9 cellular contexts compared by ENCODE assay signal in genomic region chr2:237626813-237627451, GRCh38. TPM values are rescaled to one million over a fixed set of nuclear protein-coding genes. Genes with fewer than 3 reads are reported as not detected.
DNase-seq lines count a peak whose midpoint lies in the region; ATAC-seq and TF ChIP-seq lines count a peak whose summit lies in the region.
"Had no signal": no experiment of that assay in that cellular context is flagged by ENCODE, and none has a peak within 500 bp of the region (broad histone marks: within the 10 kb centered on the region; RNA-seq: fewer than 3 reads in every experiment).

No MANE protein-coding gene starts in this region.

- no peaks in the 10 kb centered on the region for H3K9me3 Mint-ChIP-seq in T-helper 1 cell treated with Interleukin-12 subunit alpha and Interleukin-12 subunit beta and Interleukin-4 antibody, amounts not matched to agents 30 μg/mL and 1 μg/mL, for 36 hours
- no peaks in the 10 kb centered on the region for H3K9me3 Mint-ChIP-seq in chondrocyte (ENCODE audit: low read depth)

- TF ChIP-seq CTCF in chondrocyte (IDR thresholded peaks at IDR 0.05): no peak
- TF ChIP-seq CTCF in right lobe of liver (IDR thresholded peaks at IDR 0.05): no peak
- TF ChIP-seq CTCF in thyroid gland (IDR thresholded peaks at IDR 0.05): no peak

- peak overlapping the region; percentile 43 to 78 (median 62) for H3K4me3 ChIP-seq in right lobe of liver
- peak overlapping the region in 2 of 3 donors; percentile 22 to 59 for H3K4me3 ChIP-seq in thyroid gland (replicated peaks in 1 of 3)

- no peaks in the 10 kb centered on the region for H3K36me3 ChIP-seq in right lobe of liver
- H3K36me3 ChIP-seq in thyroid gland: no peaks in the 10 kb centered on the region

- H3K27ac Mint-ChIP-seq in T-helper 1 cell treated with Interleukin-12 subunit alpha and Interleukin-12 subunit beta and Interleukin-4 antibody, amounts not matched to agents 30 μg/mL and 1 μg/mL, for 36 hours: no peak overlapping the region
- peak overlapping the region; percentile 8 for H3K27ac Mint-ChIP-seq in chondrocyte (ENCODE audit: unreplicated experiment)

- peaks cover 4% of the 10 kb centered on the region for H3K4me1 Mint-ChIP-seq in T-helper 1 cell treated with Interleukin-12 subunit alpha and Interleukin-12 subunit beta and Interleukin-4 antibody, amounts not matched to agents 30 μg/mL and 1 μg/mL, for 36 hours (ENCODE audit: low read depth)
- H3K4me1 Mint-ChIP-seq in chondrocyte (ENCODE audit: low read depth): peaks cover 35% of the 10 kb centered on the region

- H3K4me3 Mint-ChIP-seq in T-helper 1 cell treated with Interleukin-12 subunit alpha and Interleukin-12 subunit beta and Interleukin-4 antibody, amounts not matched to agents 30 μg/mL and 1 μg/mL, for 36 hours: peak overlapping the region; percentile 68
- H3K4me3 Mint-ChIP-seq in chondrocyte (ENCODE audit: unreplicated experiment): peak overlapping the region; percentile 70

- peak overlapping the region in 2 of 3 donors; percentile 50 to 69 for H3K27ac ChIP-seq in right lobe of liver
- peak overlapping the region; percentile 38 to 84 (median 71) for H3K27ac ChIP-seq in thyroid gland

- TF ChIP-seq POLR2A in right lobe of liver (IDR thresholded peaks at IDR 0.05): no peak
- TF ChIP-seq POLR2A in thyroid gland (IDR thresholded peaks at IDR 0.05): no peak

- H3K4me1 ChIP-seq in right lobe of liver: peaks cover 0 to 8% (median 1%) of the 10 kb centered on the region in 4 donors
- peaks cover 26 to 43% of the 10 kb centered on the region in 2 donors for H3K4me1 ChIP-seq in thyroid gland

- DNase-seq in T-helper 1 cell: no peak
- no peak for DNase-seq in chondrocyte (ENCODE audit: low spot score)
- DNase-seq in right lobe of liver: peak; percentile 46 to 75 (median 62)
- peak; percentile 28 to 35 for DNase-seq in thyroid gland
- DNase-seq in NCI-H1105 treated with DMSO at 0.1 percent for 48 hours (lab: John Stamatoyannopoulos, UW): no peak
- DNase-seq in LoVo (ENCODE audit: low spot score): no peak
- no peak for DNase-seq in HK-2 (ENCODE audit: unreplicated experiment)

- H3K9me3 ChIP-seq in right lobe of liver (no peaks in the 10 kb centered on the region), thyroid gland (no peaks in the 10 kb centered on the region)

- intact Hi-C loops in right lobe of liver (cut with DNase I): no loop called here
- intact Hi-C loops in thyroid gland (cut with DNase I): loop anchor here (5.0 kb wide), 1 partner anchor 50 kb away; no protein-coding TSS in a partner anchor

- H3K27me3 ChIP-seq in right lobe of liver (no peaks in the 10 kb centered on the region), thyroid gland (no peaks in the 10 kb centered on the region)

- peaks cover 59% of the 10 kb centered on the region for H3K27me3 Mint-ChIP-seq in T-helper 1 cell treated with Interleukin-12 subunit alpha and Interleukin-12 subunit beta and Interleukin-4 antibody, amounts not matched to agents 30 μg/mL and 1 μg/mL, for 36 hours (ENCODE audit: low read depth)
- no peaks in the 10 kb centered on the region for H3K27me3 Mint-ChIP-seq in chondrocyte (ENCODE audit: low read depth)

- no peaks in the 10 kb centered on the region for H3K36me3 Mint-ChIP-seq in T-helper 1 cell treated with Interleukin-12 subunit alpha and Interleukin-12 subunit beta and Interleukin-4 antibody, amounts not matched to agents 30 μg/mL and 1 μg/mL, for 36 hours (ENCODE audit: low read depth)
- peaks cover 2% of the 10 kb centered on the region for H3K36me3 Mint-ChIP-seq in chondrocyte (ENCODE audit: low read depth)

- peak; percentile 69 to 81 (median 76) for ATAC-seq in right lobe of liver

- 43% methylated on average over 12 of the region's 55 CpGs for WGBS in right lobe of liver (ENCODE audit: insufficient coverage, low coverage, low lambda C conversion rate, missing lambda C conversion rate)
- WGBS in thyroid gland, 2 donors: 43 to 50% methylated on average over 8 to 17 of the region's 55 CpGs

RNA-seq across cellular contexts. Expression of gene LRRFIP1, which starts 0.5 kb away (rescaled TPM):
- 84.7 to 97.5 TPM (median 91.5 TPM) in 3 replicates for total RNA-seq in chondrocyte
- total RNA-seq in right lobe of liver: 10 to 100 TPM; 29.4 to 56.3 (median 49.7) TPM
- 100 to 1,000 TPM in 2 of 4 donors, 10 to 100 TPM in 2; 76.1 to 113 (median 96.6) TPM for total RNA-seq in thyroid gland

RNA-seq across cellular contexts. Expression of gene RAB17, which starts 36.4 kb away (rescaled TPM):
- total RNA-seq in chondrocyte: 0.25 to 0.95 TPM (median 0.68 TPM) in 3 replicates
- 100 to 1,000 TPM in 2 of 6 experiments, 10 to 100 TPM in 4; 57.5 to 129 (median 77.9) TPM for total RNA-seq in right lobe of liver
- total RNA-seq in thyroid gland: 10 to 100 TPM; 37.6 to 88.1 (median 70.1) TPM
- total RNA-seq: T-helper 2 cell treated with Interferon-gamma antibody and Interleukin-4, amounts not matched to agents 100 ng/mL and 5 ng/mL, for 36 hours had no signal

Comparison
In these comparisons a context has a peak if more than half of its experiments do, and no peak if none do; other contexts are left out.
1. DNase-seq: peak in right lobe of liver (3 of 3) and thyroid gland (2 of 2); none in T-helper 1 cell (0 of 5), chondrocyte (single experiment), NCI-H1105 treated with DMSO at 0.1 percent for 48 hours (single experiment), LoVo (single experiment) and HK-2 (single experiment).
2. RNA of gene RAB17, which starts 36.4 kb away (total RNA-seq): 37.6 to 88.1 TPM in thyroid gland and 57.5 to 129 TPM in right lobe of liver; 0.25 to 0.95 TPM in chondrocyte; every median in the first group is over 10 times any median in the second.